In genomic region chrX:63283331-63283730, GRCh38 we compare ENCODE assay signal across 19 cellular contexts.
"Had no signal": no experiment of that assay in that cellular context is flagged by ENCODE, and none has a peak within 500 bp of the region (broad histone marks: within the 10 kb centered on the region; RNA-seq: fewer than 3 reads in every experiment).

No MANE protein-coding gene starts in this region.

- H3K27ac ChIP-seq: dorsolateral prefrontal cortex, neural progenitor cell, ovary, right atrium auricular region, sigmoid colon, skin epidermis, testis, tibial nerve had no signal

- H3K4me1 ChIP-seq: neural progenitor cell, right atrium auricular region, sigmoid colon, testis, tibial nerve had no signal

- H3K9me3 ChIP-seq: ovary, right atrium auricular region, sigmoid colon, testis, tibial nerve had no signal

- H3K4me3 ChIP-seq: dorsolateral prefrontal cortex, neural progenitor cell, ovary, right atrium auricular region, sigmoid colon, skin epidermis, testis, tibial nerve had no signal

- H2AFZ ChIP-seq: neural progenitor cell had no signal

- H3K4me2 ChIP-seq: neural progenitor cell had no signal

- H3K36me3 ChIP-seq: neural progenitor cell, ovary, right atrium auricular region, sigmoid colon, tibial nerve had no signal

- DNase-seq: cortex of kidney; dorsolateral prefrontal cortex; effector CD8-positive, alpha-beta T cell; foreskin fibroblast; kidney; left cardiac atrium; mammary epithelial cell; nucleus accumbens; sigmoid colon; stimulated activated CD4-positive, alpha-beta T cell treated with anti-CD3 and anti-CD28 coated beads, Interleukin-2, amount 100 ng/mL, for 24 hours; stimulated activated CD4-positive, alpha-beta T cell treated with anti-CD3 and anti-CD28 coated beads, Interleukin-4, amount 100 ng/mL, for 4 hours; stimulated activated naive B cell treated with anti-CD40 and anti-IgM and Interleukin-4, amounts not matched to agents 10 μg/mL and 1 μg/mL and 100 μg/mL, for 72 hours; stimulated activated naive CD8-positive, alpha-beta T cell treated with anti-CD3 and anti-CD28 coated beads, Interleukin-15, amount 100 ng/mL, for 72 hours; testis had no signal

- H3K9ac ChIP-seq: neural progenitor cell had no signal

- H3K27me3 ChIP-seq: neural progenitor cell, ovary, right atrium auricular region, sigmoid colon, testis, tibial nerve had no signal
